In the genomic region with DNA sequence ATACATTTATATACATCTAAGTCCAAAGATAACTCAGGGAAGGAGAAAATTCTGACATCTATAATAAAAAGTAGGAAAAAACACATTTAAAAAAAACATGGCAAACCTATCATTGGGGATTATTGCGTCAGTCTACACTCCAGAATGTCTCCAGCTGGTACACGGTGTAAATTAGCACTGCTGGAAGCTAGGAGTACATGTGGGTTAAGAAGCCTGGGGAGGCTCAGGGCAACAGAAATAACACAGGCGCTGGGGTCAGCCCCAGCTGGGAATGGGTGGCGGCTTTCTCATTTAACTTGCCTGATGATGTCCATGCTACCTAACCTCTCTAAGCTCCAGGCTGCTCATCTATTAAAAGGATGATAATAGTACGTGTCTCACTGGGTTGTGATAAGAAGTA, we compare ENCODE assay signal across 1 cellular context.
TF ChIP-seq lines count a peak whose summit lies in the region.

No MANE protein-coding gene starts in this region.

TF ChIP-seq in K562, 482 proteins besides CTCF, POLR2A, EP300 and RAD21:
- TF ChIP-seq ZBTB33 (CRISPR knock-in tag; IDR thresholded peaks at IDR 0.05), result peak; percentile 11; the same call in 1 of the 2 replicates
- TF ChIP-seq FOXK1 (CRISPR knock-in tag; IDR thresholded peaks at IDR 0.05; ENCODE audit: borderline replicate concordance), result no peak
- TF ChIP-seq ETS2 (tag; IDR thresholded peaks at IDR 0.05; ENCODE audit: borderline replicate concordance, poor library complexity, severe bottlenecking), result no peak
